Comparison of ENCODE assay signal across 3 cellular contexts in genomic region chr16:54591816-54592246, GRCh38.
TF ChIP-seq lines count a peak whose summit lies in the region.

No MANE protein-coding gene starts in this region.

TF ChIP-seq in GM23338, 12 proteins besides CTCF, POLR2A, EP300 and RAD21:
- TF ChIP-seq NANOG (IDR thresholded peaks at IDR 0.05; ENCODE audit: borderline replicate concordance) (no peak), ZNF462 (CRISPR knock-in tag; IDR thresholded peaks at IDR 0.05) (0 out of 2 replicates have a peak, but pooled peaks have one; percentile 41)

TF ChIP-seq in HEK293T, 16 proteins besides CTCF, POLR2A, EP300 and RAD21:
- TF ChIP-seq BHLHE40 (IDR thresholded peaks at IDR 0.05; ENCODE audit: borderline replicate concordance) (no peak), PKNOX1 (IDR thresholded peaks at IDR 0.05) (peak; percentile 66), CTBP1 (IDR thresholded peaks at IDR 0.05; ENCODE audit: borderline replicate concordance) (0 out of 2 replicates have a peak, but pooled peaks have one; percentile 39), L3MBTL2 (conservative IDR thresholded peaks at IDR 0.05) (no peak)

TF ChIP-seq in H1, 55 proteins besides CTCF, POLR2A, EP300 and RAD21:
- TF ChIP-seq RNF2 (IDR thresholded peaks at IDR 0.05; ENCODE audit: borderline replicate concordance, low read depth, low read length, missing control alignments, poor library complexity, severe bottlenecking) (no peak), E2F6 (IDR thresholded peaks at IDR 0.05) (no peak), TAF1 (IDR thresholded peaks at IDR 0.05; ENCODE audit: low read depth, low read length) (no peak), JUN (IDR thresholded peaks at IDR 0.05; ENCODE audit: low read depth, low read length) (no peak), YY1 (IDR thresholded peaks at IDR 0.05; ENCODE audit: low read depth, low read length) (no peak), BACH1 (IDR thresholded peaks at IDR 0.05; ENCODE audit: low read length) (no peak), JUND (IDR thresholded peaks at IDR 0.05; ENCODE audit: low read length) (no peak), SUZ12 (IDR thresholded peaks at IDR 0.05; ENCODE audit: low read length) (no peak), BCL11A (IDR thresholded peaks at IDR 0.05; ENCODE audit: low read depth in 2 of 2, low read length in 2 of 2) (no peak), NRF1 (IDR thresholded peaks at IDR 0.05; ENCODE audit: low read depth, low read length) (no peak), TCF12 (IDR thresholded peaks at IDR 0.05; ENCODE audit: low read depth, low read length) (no peak), CEBPB (IDR thresholded peaks at IDR 0.05; ENCODE audit: low read depth, low read length) (no peak)
TF ChIP-seq in H1: peak in this region for 0.
